ENCODE assay signal across 24 cellular contexts in genomic region chr7:139586286-139586685, GRCh38.
"Had no signal": no experiment of that assay in that cellular context is flagged by ENCODE, and none has a peak within 500 bp of the region (broad histone marks: within the 10 kb centered on the region; RNA-seq: fewer than 3 reads in every experiment).

No MANE protein-coding gene starts in this region.

- H3K27me3 ChIP-seq: colonic mucosa, esophagus squamous epithelium, gastrocnemius medialis, heart right ventricle, left lung had no signal

- H3K9me3 ChIP-seq: colonic mucosa, esophagus squamous epithelium, gastrocnemius medialis, heart right ventricle, left lung, lower lobe of right lung, mucosa of descending colon had no signal

- H3K27ac ChIP-seq: colonic mucosa, epithelial cell of prostate, esophagus squamous epithelium, gastrocnemius medialis, heart right ventricle, left lung, lower lobe of right lung had no signal

- H3K36me3 ChIP-seq: colonic mucosa had no signal

- ATAC-seq: effector memory CD8-positive, alpha-beta T cell; esophagus mucosa; gastrocnemius medialis; heart right ventricle; left cardiac atrium; left lung; left ventricle myocardium superior; lower lobe of right lung; mucosa of descending colon had no signal

- FAIRE-seq: endometrium, islet of Langerhans, keratinocyte had no signal

- H3K4me3 ChIP-seq: colonic mucosa, esophagus squamous epithelium, gastrocnemius medialis, heart right ventricle, left lung, lower lobe of right lung, mucosa of descending colon had no signal

- DNase-seq: colonic mucosa; cortex of kidney; effector CD8-positive, alpha-beta T cell; effector memory CD8-positive, alpha-beta T cell; endodermal cell; erythroblast; esophagus squamous epithelium; foreskin fibroblast; foreskin melanocyte; gastrocnemius medialis; glutamatergic neuron; heart right ventricle; hippocampal formation; left cardiac atrium; left lung; left ventricle myocardium superior; lower lobe of right lung; mesenchymal stem cell; mucosa of descending colon had no signal

- H3K4me1 ChIP-seq: colonic mucosa, esophagus squamous epithelium had no signal
